ENCODE assay signal across 8 cellular contexts in genomic region chr6:126170875-126171489, GRCh38.
DNase-seq lines count a peak whose midpoint lies in the region; ATAC-seq and TF ChIP-seq lines count a peak whose summit lies in the region.

No MANE protein-coding gene starts in this region.

- H3K4me3 ChIP-seq in SU-DHL-6 (ENCODE audit: insufficient read depth, low read length, poor library complexity, severe bottlenecking): no peak overlapping the region

- peak; percentile 72 for TF ChIP-seq CTCF in SU-DHL-6 (IDR thresholded peaks at IDR 0.05; ENCODE audit: insufficient read depth, low read length, poor library complexity, severe bottlenecking)

- H3K36me3 ChIP-seq in SU-DHL-6 (ENCODE audit: low read length): no peaks in the 10 kb centered on the region

- no peaks in the 10 kb centered on the region for H3K9me3 Mint-ChIP-seq in activated CD8-positive, alpha-beta memory T cell treated with anti-CD3 and anti-CD28 coated beads, Interleukin-2, amount 10 ng/mL, durations not matched to agents 7 days and 5 days (ENCODE audit: low read depth)

- no peaks in the 10 kb centered on the region for H3K27me3 ChIP-seq in SU-DHL-6 (ENCODE audit: low read length)

- H3K4me3 Mint-ChIP-seq in activated CD8-positive, alpha-beta memory T cell treated with anti-CD3 and anti-CD28 coated beads, Interleukin-2, amount 10 ng/mL, durations not matched to agents 7 days and 5 days: peak overlapping the region; percentile 48

- H4K20me1 ChIP-seq in SU-DHL-6 (ENCODE audit: low read depth, low read length): no peaks in the 10 kb centered on the region

- H3K9ac ChIP-seq in SU-DHL-6 (ENCODE audit: low read length): no peak overlapping the region

- H3K9me2 ChIP-seq in SU-DHL-6 (replicated peaks; ENCODE audit: insufficient read depth, low read length): no peaks in the 10 kb centered on the region

- ATAC-seq in activated CD8-positive, alpha-beta memory T cell treated with anti-CD3 and anti-CD28 coated beads, Interleukin-2, amount 10 ng/mL, durations not matched to agents 7 days and 5 days: peak; percentile 60
- peak; percentile 91 for ATAC-seq in GM21367 (IDR thresholded peaks at IDR 0.05; ENCODE audit: unreplicated experiment)
- ATAC-seq in HG03460 (IDR thresholded peaks at IDR 0.05; ENCODE audit: unreplicated experiment): peak; percentile 73

- peak overlapping the region; percentile 1 for H2AFZ ChIP-seq in SU-DHL-6 (ENCODE audit: low read depth, low read length, severe bottlenecking)

- H3K4me2 ChIP-seq in SU-DHL-6 (ENCODE audit: low read depth, low read length, poor library complexity, severe bottlenecking): peak overlapping the region; percentile 7

- H3K27ac Mint-ChIP-seq in activated CD8-positive, alpha-beta memory T cell treated with anti-CD3 and anti-CD28 coated beads, Interleukin-2, amount 10 ng/mL, durations not matched to agents 7 days and 5 days: no peak overlapping the region

- no peaks in the 10 kb centered on the region for H3K27me3 Mint-ChIP-seq in activated CD8-positive, alpha-beta memory T cell treated with anti-CD3 and anti-CD28 coated beads, Interleukin-2, amount 10 ng/mL, durations not matched to agents 7 days and 5 days

- no peaks in the 10 kb centered on the region for H3K36me3 Mint-ChIP-seq in activated CD8-positive, alpha-beta memory T cell treated with anti-CD3 and anti-CD28 coated beads, Interleukin-2, amount 10 ng/mL, durations not matched to agents 7 days and 5 days

- no peaks in the 10 kb centered on the region for H3K9me3 ChIP-seq in SU-DHL-6 (ENCODE audit: insufficient read depth, low read length)

- no peaks in the 10 kb centered on the region for H3F3A ChIP-seq in SU-DHL-6 (ENCODE audit: insufficient read depth)

- CTCF ChIA-PET in activated CD8-positive, alpha-beta memory T cell treated with anti-CD3 and anti-CD28 coated beads, Interleukin-2, amount 10 ng/mL, durations not matched to agents 7 days and 5 days (lab: Charles Lee): no interaction called here

- peaks cover 4% of the 10 kb centered on the region for H3K4me1 Mint-ChIP-seq in activated CD8-positive, alpha-beta memory T cell treated with anti-CD3 and anti-CD28 coated beads, Interleukin-2, amount 10 ng/mL, durations not matched to agents 7 days and 5 days

- DNase-seq in activated CD8-positive, alpha-beta memory T cell treated with anti-CD3 and anti-CD28 coated beads, Interleukin-2, amount 10 ng/mL, durations not matched to agents 7 days and 5 days: peak; percentile 44
- DNase-seq in activated CD8-positive, alpha-beta memory T cell treated with anti-CD3 and anti-CD28 coated beads for 24 hours: no peak
- peak; percentile 38 for DNase-seq in iPS-NIHi11 (ENCODE audit: low spot score)
- no peak for DNase-seq in superior temporal gyrus (ENCODE audit: extremely low spot score)
- DNase-seq in C1 segment of cervical spinal cord (lab: John Stamatoyannopoulos, UW): no peak

- H3K79me2 ChIP-seq in SU-DHL-6 (ENCODE audit: insufficient read depth, low read length): no peaks in the 10 kb centered on the region

- no peak overlapping the region for H3K27ac ChIP-seq in SU-DHL-6 (ENCODE audit: low read depth, low read length)

Comparison
In these comparisons a context has a peak if more than half of its experiments do, and no peak if none do; other contexts are left out.
1. DNase-seq: peak in activated CD8-positive, alpha-beta memory T cell treated with anti-CD3 and anti-CD28 coated beads, Interleukin-2, amount 10 ng/mL, durations not matched to agents 7 days and 5 days (single experiment) and iPS-NIHi11 (single experiment); none in activated CD8-positive, alpha-beta memory T cell treated with anti-CD3 and anti-CD28 coated beads for 24 hours (single experiment), superior temporal gyrus (single experiment) and C1 segment of cervical spinal cord (0 of 14).
2. Peak in every context shown above with its lines, with median percentiles within 50 percentile points of each other: ATAC-seq.